ENCODE assay signal across 8 cellular contexts in genomic region chr9:95092321-95093072, GRCh38.
DNase-seq lines count a peak whose midpoint lies in the region; ATAC-seq and TF ChIP-seq lines count a peak whose summit lies in the region.

No MANE protein-coding gene starts in this region.

- H3K27ac ChIP-seq in SK-N-MC: peak overlapping the region; percentile 60

- no peak overlapping the region for H3K9ac ChIP-seq in SK-N-MC (ENCODE audit: insufficient read length)

- H3K4me3 ChIP-seq in SK-N-MC (no peak overlapping the region), fibroblast of the aortic adventitia (ENCODE audit: low read depth, low read length) (no peak overlapping the region), retinal pigment epithelial cell (ENCODE audit: low read length) (no peak overlapping the region)

- no peaks in the 10 kb centered on the region for H3K9me3 ChIP-seq in SK-N-MC (ENCODE audit: low read depth, low read length)

- no peaks in the 10 kb centered on the region for H3K36me3 ChIP-seq in SK-N-MC (ENCODE audit: insufficient read depth, low read length)

- ATAC-seq in HG03565 (IDR thresholded peaks at IDR 0.05; ENCODE audit: unreplicated experiment): no peak

- no peak for TF ChIP-seq POLR2A in erythroblast (IDR thresholded peaks at IDR 0.05; ENCODE audit: low read length)

- TF ChIP-seq CTCF in fibroblast of the aortic adventitia (IDR thresholded peaks at IDR 0.05; ENCODE audit: insufficient read depth, low read length) (no peak), retinal pigment epithelial cell (conservative IDR thresholded peaks at IDR 0.05; ENCODE audit: low read depth, low read length) (no peak)

- DNase-seq in ELR (ENCODE audit: low read depth) (peak; percentile 66), SK-N-MC (ENCODE audit: low read depth, low spot score) (no peak), fibroblast of the aortic adventitia (ENCODE audit: low read depth) (peak; percentile 93), retinal pigment epithelial cell (ENCODE audit: low read depth) (peak; percentile 79), NCI-H2171 treated with DMSO at 0.1 percent for 48 hours (lab: John Stamatoyannopoulos, UW) (no peak), erythroblast (lab: John Stamatoyannopoulos, UW) (no peak)
- DNase-seq in activated CD4-positive, CD25-positive, alpha-beta regulatory T cell treated with anti-CD3 and anti-CD28 coated beads, Interleukin-2, amount 50 U/mL, for 72 hours: no peak

Comparison
In these comparisons a context has a peak if more than half of its experiments do, and no peak if none do; other contexts are left out.
1. DNase-seq: peak in ELR (single experiment), fibroblast of the aortic adventitia (single experiment) and retinal pigment epithelial cell (single experiment); none in SK-N-MC (single experiment), NCI-H2171 treated with DMSO at 0.1 percent for 48 hours (single experiment), erythroblast (0 of 2) and activated CD4-positive, CD25-positive, alpha-beta regulatory T cell treated with anti-CD3 and anti-CD28 coated beads, Interleukin-2, amount 50 U/mL, for 72 hours (single experiment).